ENCODE assay signal across 8 cellular contexts in genomic region chr1:31765041-31765467, GRCh38. TPM values are rescaled to one million over a fixed set of nuclear protein-coding genes. Genes with fewer than 3 reads are reported as not detected.
DNase-seq lines count a peak whose midpoint lies in the region; ATAC-seq and TF ChIP-seq lines count a peak whose summit lies in the region.
"Had no signal": no experiment of that assay in that cellular context is flagged by ENCODE, and none has a peak within 500 bp of the region (broad histone marks: within the 10 kb centered on the region; RNA-seq: fewer than 3 reads in every experiment).

No MANE protein-coding gene starts in this region.

- peak overlapping the region; percentile 6 for H3K27ac ChIP-seq in KOPT-K1 (ENCODE audit: low read depth, low read length, poor library complexity, severe bottlenecking)

- no peaks in the 10 kb centered on the region for H3K36me3 ChIP-seq in KOPT-K1 (ENCODE audit: insufficient read depth, low read length)

- DNase-seq in Daoy (ENCODE audit: low read depth) (peak; percentile 59), left lobe of liver (ENCODE audit: low spot score) (no peak), SKM-1 (lab: John Stamatoyannopoulos, UW; ENCODE audit: unreplicated experiment) (no peak), omental fat pad (ENCODE audit: low spot score) (no peak)

- TF ChIP-seq CTCF in WI38 (IDR thresholded peaks at IDR 0.05; ENCODE audit: low read depth, low read length) = peak; percentile 15; the same call in 1 of the 2 replicates
- no peak for TF ChIP-seq CTCF in omental fat pad (IDR thresholded peaks at IDR 0.05)

- no peaks in the 10 kb centered on the region for H3K9me3 ChIP-seq in KOPT-K1 (ENCODE audit: insufficient read depth, low read length, poor library complexity, severe bottlenecking)

- H3K4me3 ChIP-seq in WI38 (ENCODE audit: low read depth, low read length) = no peak overlapping the region

- ATAC-seq in left lobe of liver (peak; percentile 36), omental fat pad (ENCODE audit: low FRiP score) (no peak), GM21723 (IDR thresholded peaks at IDR 0.05; ENCODE audit: unreplicated experiment) (no peak)

RNA-seq across cellular contexts. Expression of gene ADGRB2, which starts 0.9 kb away (rescaled TPM):
- 4.7 and 9.4 TPM in 2 replicates for total RNA-seq in Daoy (2014; rRNA removed; shearing (Covaris generic))
- total RNA-seq in left lobe of liver (not detected), omental fat pad (1 to 10 TPM in 3 of 4 donors, under 1 TPM in 1; 0.79 to 7.5 (median 3.3) TPM)

RNA-seq across cellular contexts. Expression of gene SPOCD1, which starts 50.8 kb away (rescaled TPM):
- 86.6 and 92.7 TPM in 2 replicates for total RNA-seq in Daoy (2014; rRNA removed; shearing (Covaris generic))
- 0.08 TPM for total RNA-seq in left lobe of liver
- 10 to 100 TPM in 2 of 4 donors, under 1 TPM in 1, not detected in 1; 0.63 to 23.9 (median 23.2) TPM for total RNA-seq in omental fat pad
- total RNA-seq: T-helper 1 cell treated with Interleukin-12 subunit alpha and Interleukin-12 subunit beta and Interleukin-4 antibody, amounts not matched to agents 30 ng/mL and 1 ng/mL, for 36 hours had no signal
